In genomic region chr7:2585446-2585845, GRCh38 we compare ENCODE assay signal across 2 cellular contexts.
TF ChIP-seq lines count a peak whose summit lies in the region.

No MANE protein-coding gene starts in this region.

TF ChIP-seq in GM23338, 12 proteins besides CTCF, POLR2A, EP300 and RAD21:
- TF ChIP-seq JUNB (IDR thresholded peaks at IDR 0.05; ENCODE audit: unreplicated experiment): no peak
- no peak for TF ChIP-seq STAT1 (IDR thresholded peaks at IDR 0.05; ENCODE audit: unreplicated experiment)
- no peak for TF ChIP-seq EZH2phosphoT487 (IDR thresholded peaks at IDR 0.05; ENCODE audit: unreplicated experiment)
- TF ChIP-seq ETS1 (IDR thresholded peaks at IDR 0.05): no peak
- no peak for TF ChIP-seq POLR2AphosphoS5 (IDR thresholded peaks at IDR 0.05; ENCODE audit: low read depth)
- TF ChIP-seq NANOG (IDR thresholded peaks at IDR 0.05; ENCODE audit: borderline replicate concordance): no peak
- no peak for TF ChIP-seq ZNF114 (CRISPR knock-in tag; IDR thresholded peaks at IDR 0.05)
- TF ChIP-seq, protein P1, sequence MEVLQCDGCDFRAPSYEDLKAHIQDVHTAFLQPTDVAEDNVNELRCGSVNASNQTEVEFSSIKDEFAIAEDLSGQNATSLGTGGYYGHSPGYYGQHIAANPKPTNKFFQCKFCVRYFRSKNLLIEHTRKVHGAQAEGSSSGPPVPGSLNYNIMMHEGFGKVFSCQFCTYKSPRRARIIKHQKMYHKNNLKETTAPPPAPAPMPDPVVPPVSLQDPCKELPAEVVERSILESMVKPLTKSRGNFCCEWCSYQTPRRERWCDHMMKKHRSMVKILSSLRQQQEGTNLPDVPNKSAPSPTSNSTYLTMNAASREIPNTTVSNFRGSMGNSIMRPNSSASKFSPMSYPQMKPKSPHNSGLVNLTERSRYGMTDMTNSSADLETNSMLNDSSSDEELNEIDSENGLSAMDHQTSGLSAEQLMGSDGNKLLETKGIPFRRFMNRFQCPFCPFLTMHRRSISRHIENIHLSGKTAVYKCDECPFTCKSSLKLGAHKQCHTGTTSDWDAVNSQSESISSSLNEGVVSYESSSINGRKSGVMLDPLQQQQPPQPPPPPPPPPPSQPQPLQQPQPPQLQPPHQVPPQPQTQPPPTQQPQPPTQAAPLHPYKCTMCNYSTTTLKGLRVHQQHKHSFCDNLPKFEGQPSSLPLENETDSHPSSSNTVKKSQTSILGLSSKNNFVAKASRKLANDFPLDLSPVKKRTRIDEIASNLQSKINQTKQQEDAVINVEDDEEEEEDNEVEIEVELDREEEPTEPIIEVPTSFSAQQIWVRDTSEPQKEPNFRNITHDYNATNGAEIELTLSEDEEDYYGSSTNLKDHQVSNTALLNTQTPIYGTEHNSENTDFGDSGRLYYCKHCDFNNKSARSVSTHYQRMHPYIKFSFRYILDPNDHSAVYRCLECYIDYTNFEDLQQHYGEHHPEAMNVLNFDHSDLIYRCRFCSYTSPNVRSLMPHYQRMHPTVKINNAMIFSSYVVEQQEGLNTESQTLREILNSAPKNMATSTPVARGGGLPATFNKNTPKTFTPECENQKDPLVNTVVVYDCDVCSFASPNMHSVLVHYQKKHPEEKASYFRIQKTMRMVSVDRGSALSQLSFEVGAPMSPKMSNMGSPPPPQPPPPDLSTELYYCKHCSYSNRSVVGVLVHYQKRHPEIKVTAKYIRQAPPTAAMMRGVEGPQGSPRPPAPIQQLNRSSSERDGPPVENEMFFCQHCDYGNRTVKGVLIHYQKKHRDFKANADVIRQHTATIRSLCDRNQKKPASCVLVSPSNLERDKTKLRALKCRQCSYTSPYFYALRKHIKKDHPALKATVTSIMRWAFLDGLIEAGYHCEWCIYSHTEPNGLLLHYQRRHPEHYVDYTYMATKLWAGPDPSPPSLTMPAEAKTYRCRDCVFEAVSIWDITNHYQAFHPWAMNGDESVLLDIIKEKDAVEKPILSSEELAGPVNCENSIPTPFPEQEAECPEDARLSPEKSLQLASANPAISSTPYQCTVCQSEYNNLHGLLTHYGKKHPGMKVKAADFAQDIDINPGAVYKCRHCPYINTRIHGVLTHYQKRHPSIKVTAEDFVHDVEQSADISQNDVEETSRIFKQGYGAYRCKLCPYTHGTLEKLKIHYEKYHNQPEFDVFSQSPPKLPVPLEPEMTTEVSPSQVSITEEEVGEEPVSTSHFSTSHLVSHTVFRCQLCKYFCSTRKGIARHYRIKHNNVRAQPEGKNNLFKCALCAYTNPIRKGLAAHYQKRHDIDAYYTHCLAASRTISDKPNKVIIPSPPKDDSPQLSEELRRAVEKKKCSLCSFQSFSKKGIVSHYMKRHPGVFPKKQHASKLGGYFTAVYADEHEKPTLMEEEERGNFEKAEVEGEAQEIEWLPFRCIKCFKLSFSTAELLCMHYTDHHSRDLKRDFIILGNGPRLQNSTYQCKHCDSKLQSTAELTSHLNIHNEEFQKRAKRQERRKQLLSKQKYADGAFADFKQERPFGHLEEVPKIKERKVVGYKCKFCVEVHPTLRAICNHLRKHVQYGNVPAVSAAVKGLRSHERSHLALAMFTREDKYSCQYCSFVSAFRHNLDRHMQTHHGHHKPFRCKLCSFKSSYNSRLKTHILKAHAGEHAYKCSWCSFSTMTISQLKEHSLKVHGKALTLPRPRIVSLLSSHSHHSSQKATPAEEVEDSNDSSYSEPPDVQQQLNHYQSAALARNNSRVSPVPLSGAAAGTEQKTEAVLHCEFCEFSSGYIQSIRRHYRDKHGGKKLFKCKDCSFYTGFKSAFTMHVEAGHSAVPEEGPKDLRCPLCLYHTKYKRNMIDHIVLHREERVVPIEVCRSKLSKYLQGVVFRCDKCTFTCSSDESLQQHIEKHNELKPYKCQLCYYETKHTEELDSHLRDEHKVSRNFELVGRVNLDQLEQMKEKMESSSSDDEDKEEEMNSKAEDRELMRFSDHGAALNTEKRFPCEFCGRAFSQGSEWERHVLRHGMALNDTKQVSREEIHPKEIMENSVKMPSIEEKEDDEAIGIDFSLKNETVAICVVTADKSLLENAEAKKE (CRISPR knock-in tag; IDR thresholded peaks at IDR 0.05): no peak
- no peak for TF ChIP-seq ZNF331 (CRISPR knock-in tag; IDR thresholded peaks at IDR 0.05; ENCODE audit: low read depth)
- no peak for TF ChIP-seq CREB1 (CRISPR knock-in tag; IDR thresholded peaks at IDR 0.05; ENCODE audit: low read depth)

TF ChIP-seq in H1, 55 proteins besides CTCF, POLR2A, EP300 and RAD21:
- TF ChIP-seq POU5F1 (IDR thresholded peaks at IDR 0.05; ENCODE audit: low read depth, low read length) (no peak), CHD1 (IDR thresholded peaks at IDR 0.05; ENCODE audit: low read depth, low read length) (no peak), NRF1 (IDR thresholded peaks at IDR 0.05; ENCODE audit: low read depth, low read length) (no peak), SIX5 (IDR thresholded peaks at IDR 0.05; ENCODE audit: low read depth, low read length) (no peak), BCL11A (IDR thresholded peaks at IDR 0.05; ENCODE audit: low read depth in 2 of 2, low read length in 2 of 2) (no peak), TAF7 (optimal IDR thresholded peaks at IDR 0.05; ENCODE audit: borderline replicate concordance, low read depth, low read length) (no peak), SP1 (IDR thresholded peaks at IDR 0.05; ENCODE audit: low read depth, low read length) (no peak), SUZ12 (IDR thresholded peaks at IDR 0.05; ENCODE audit: low read length) (no peak), SP4 (IDR thresholded peaks at IDR 0.05; ENCODE audit: low read length) (no peak), EGR1 (IDR thresholded peaks at IDR 0.05; ENCODE audit: borderline replicate concordance, low read depth, low read length) (no peak), YY1 (IDR thresholded peaks at IDR 0.05; ENCODE audit: low read depth, low read length) (no peak), JUND (IDR thresholded peaks at IDR 0.05; ENCODE audit: low read length) (no peak), PHF8 (conservative IDR thresholded peaks at IDR 0.05; ENCODE audit: low read depth, low read length) (no peak), CREB1 (IDR thresholded peaks at IDR 0.05) (no peak), SRF (IDR thresholded peaks at IDR 0.05; ENCODE audit: low read depth, low read length) (no peak), RFX5 (IDR thresholded peaks at IDR 0.05; ENCODE audit: borderline replicate concordance, low read depth, low read length) (no peak), TBP (IDR thresholded peaks at IDR 0.05; ENCODE audit: low read depth, low read length) (no peak)
